Comparison of ENCODE assay signal across 30 cellular contexts in genomic region chr1:7592120-7592798, GRCh38.
"Had no signal": no experiment of that assay in that cellular context is flagged by ENCODE, and none has a peak within 500 bp of the region (broad histone marks: within the 10 kb centered on the region; RNA-seq: fewer than 3 reads in every experiment).

No MANE protein-coding gene starts in this region.

- H3K9me3 Mint-ChIP-seq: activated CD4-positive, alpha-beta T cell treated with anti-CD3 and anti-CD28 coated beads, Interleukin-2, amount 10 ng/mL, durations not matched to agents 7 days and 5 days; activated CD8-positive, alpha-beta T cell treated with anti-CD3 and anti-CD28 coated beads for 36 hours; activated naive CD4-positive, alpha-beta T cell treated with anti-CD3 and anti-CD28 coated beads, Interleukin-2, amount 50 U/mL, for 72 hours; activated T-cell treated with anti-CD3 and anti-CD28 coated beads, Interleukin-2, amount 50 U/mL, for 4 hours; activated T-helper 17 cell treated with anti-CD3 and anti-CD28 coated beads, Interleukin-2, amount 50 U/mL, for 72 hours had no signal

- DNase-seq: activated CD4-positive, alpha-beta T cell treated with anti-CD3 and anti-CD28 coated beads for 1 hour; activated CD4-positive, alpha-beta T cell treated with anti-CD3 and anti-CD28 coated beads, Interleukin-2, amount 10 ng/mL, durations not matched to agents 7 days and 5 days; activated CD8-positive, alpha-beta T cell treated with anti-CD3 and anti-CD28 coated beads for 36 hours; activated naive CD4-positive, alpha-beta T cell; activated T-cell treated with anti-CD3 and anti-CD28 coated beads, Interleukin-2, amount 50 U/mL, for 4 hours; adrenal gland; cerebellar nuclear complex; effector memory CD4-positive, alpha-beta T cell; left ventricle myocardium superior; mammary epithelial cell; occipital lobe; stimulated activated CD4-positive, alpha-beta T cell treated with anti-CD3 and anti-CD28 coated beads, Interleukin-15, amount 100 ng/mL, for 24 hours; stimulated activated CD4-positive, alpha-beta T cell treated with anti-CD3 and anti-CD28 coated beads, Interleukin-2, amount 100 ng/mL, for 24 hours; stimulated activated naive CD4-positive, alpha-beta T cell; T-helper 17 cell; T1000; trophoblast cell; uterus; WERI-Rb-1 had no signal

- H3K36me3 ChIP-seq: adrenal gland, ascending aorta, cardiac muscle cell, uterus, WERI-Rb-1 had no signal

- H3K36me3 Mint-ChIP-seq: activated naive CD4-positive, alpha-beta T cell treated with anti-CD3 and anti-CD28 coated beads, Interleukin-2, amount 50 U/mL, for 72 hours; brain had no signal

- FAIRE-seq: frontal cortex had no signal

- H3K4me1 ChIP-seq: adrenal gland, ascending aorta, uterus had no signal

- H3K27ac Mint-ChIP-seq: activated CD4-positive, alpha-beta T cell treated with anti-CD3 and anti-CD28 coated beads, Interleukin-2, amount 10 ng/mL, durations not matched to agents 7 days and 5 days; activated CD8-positive, alpha-beta T cell treated with anti-CD3 and anti-CD28 coated beads for 36 hours; activated naive CD4-positive, alpha-beta T cell treated with anti-CD3 and anti-CD28 coated beads, Interleukin-2, amount 50 U/mL, for 72 hours; activated T-helper 17 cell treated with anti-CD3 and anti-CD28 coated beads, Interleukin-2, amount 50 U/mL, for 72 hours; T-helper 17 cell had no signal

- H3K4me3 ChIP-seq: adrenal gland, ascending aorta, cardiac muscle cell, coronary artery, dorsolateral prefrontal cortex, smooth muscle cell, uterus had no signal

- ATAC-seq: activated CD8-positive, alpha-beta T cell treated with anti-CD3 and anti-CD28 coated beads for 36 hours; activated naive CD4-positive, alpha-beta T cell treated with anti-CD3 and anti-CD28 coated beads, Interleukin-2, amount 50 U/mL, for 72 hours; activated T-cell treated with anti-CD3 and anti-CD28 coated beads, Interleukin-2, amount 50 U/mL, for 4 hours; activated T-helper 17 cell treated with anti-CD3 and anti-CD28 coated beads, Interleukin-2, amount 50 U/mL, for 72 hours; left ventricle myocardium superior; SK-N-SH treated with all-trans-retinoic acid at 6 μM for 48 hours; T-helper 17 cell had no signal

- H3K27me3 ChIP-seq: adrenal gland, ascending aorta, cardiac muscle cell, dorsolateral prefrontal cortex, uterus had no signal

- H3K27me3 Mint-ChIP-seq: activated CD4-positive, alpha-beta T cell treated with anti-CD3 and anti-CD28 coated beads, Interleukin-2, amount 10 ng/mL, durations not matched to agents 7 days and 5 days; brain had no signal

- H3K27ac ChIP-seq: adrenal gland, ascending aorta, cardiac muscle cell, coronary artery, dorsolateral prefrontal cortex, uterus, WERI-Rb-1 had no signal

- H3K4me1 Mint-ChIP-seq: activated CD4-positive, alpha-beta T cell treated with anti-CD3 and anti-CD28 coated beads, Interleukin-2, amount 10 ng/mL, durations not matched to agents 7 days and 5 days; activated T-helper 17 cell treated with anti-CD3 and anti-CD28 coated beads, Interleukin-2, amount 50 U/mL, for 72 hours had no signal

- H3K4me3 Mint-ChIP-seq: activated CD4-positive, alpha-beta T cell treated with anti-CD3 and anti-CD28 coated beads, Interleukin-2, amount 10 ng/mL, durations not matched to agents 7 days and 5 days; activated CD8-positive, alpha-beta T cell treated with anti-CD3 and anti-CD28 coated beads for 36 hours; activated T-cell treated with anti-CD3 and anti-CD28 coated beads, Interleukin-2, amount 50 U/mL, for 4 hours; activated T-helper 17 cell treated with anti-CD3 and anti-CD28 coated beads, Interleukin-2, amount 50 U/mL, for 72 hours; brain; neural crest cell; T-helper 17 cell had no signal

- H3K4me2 ChIP-seq: smooth muscle cell had no signal

- H3K9me3 ChIP-seq: adrenal gland, ascending aorta, uterus had no signal
